26 cellular contexts compared by ENCODE assay signal in the genomic region with DNA sequence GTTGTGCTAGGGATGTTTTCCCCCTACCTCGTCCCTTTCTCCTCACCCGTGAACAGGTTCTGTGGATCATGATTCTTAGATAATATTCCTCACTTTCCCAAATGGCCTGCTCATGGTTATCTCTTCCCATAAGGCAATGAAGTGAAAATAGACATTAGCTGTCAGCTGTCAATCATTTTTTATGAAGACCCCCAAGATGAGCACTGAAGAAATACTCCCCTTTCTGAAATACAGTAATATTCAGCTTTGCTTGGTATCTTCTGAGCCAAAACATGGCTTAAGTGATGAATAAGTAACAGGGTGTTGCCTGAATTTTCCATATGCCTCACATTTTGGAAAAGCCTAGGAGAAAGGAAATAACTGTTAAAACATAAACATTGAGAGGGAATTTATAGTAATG.
DNase-seq lines count a peak whose midpoint lies in the region; ATAC-seq, FAIRE-seq and TF ChIP-seq lines count a peak whose summit lies in the region.
"Had no signal": no experiment of that assay in that cellular context is flagged by ENCODE, and none has a peak within 500 bp of the region (broad histone marks: within the 10 kb centered on the region; RNA-seq: fewer than 3 reads in every experiment).

No MANE protein-coding gene starts in this region.

- H2AFZ ChIP-seq in K562 (ENCODE audit: low read depth, low read length) (peak overlapping the region; percentile 9; the same call in 1 of the 2 replicates), osteoblast (ENCODE audit: low read length) (no peak overlapping the region)

- no peak for FAIRE-seq in K562 (lab: Jason Lieb, UNC)
- no peak for FAIRE-seq in D721Med (lab: Jason Lieb, UNC)
- FAIRE-seq: A549, G401.6, GM12878, GM19239 had no signal

- CTCF ChIA-PET in HEK293T (lab: Yijun Ruan, JAX): no interaction called here
- CTCF ChIA-PET in K562 (lab: Yijun Ruan, JAX; ENCODE audit: low intra/inter-chr PET ratio): no interaction called here

- ATAC-seq in K562: no peak
- ATAC-seq in GM19351 (IDR thresholded peaks at IDR 0.05; ENCODE audit: unreplicated experiment): no peak
- ATAC-seq: A549, GM12878, GM23338, HCT116 had no signal

- TF ChIP-seq POLR2A in K562 (conservative IDR thresholded peaks at IDR 0.05): no peak

- no peak for TF ChIP-seq CTCF in K562 (IDR thresholded peaks at IDR 0.05 in 2 of 3, conservative IDR thresholded peaks at IDR 0.05 in 1 of 3; ENCODE audit: insufficient read depth in 2 of 3, low read depth in 1 of 3, low read length in 3 of 3)
- TF ChIP-seq CTCF in osteoblast (IDR thresholded peaks at IDR 0.05; ENCODE audit: extremely low read depth, low read depth, low read length): no peak
- no peak for TF ChIP-seq CTCF in D721Med (IDR thresholded peaks at IDR 0.05; ENCODE audit: insufficient read depth, missing control alignments)

- H3K27ac ChIP-seq in K562 (ENCODE audit: extremely low read depth, low read depth, low read length): no peak overlapping the region
- no peak overlapping the region for H3K27ac ChIP-seq in osteoblast (ENCODE audit: low read depth, low read length)
- H3K27ac ChIP-seq: A549 had no signal

- H3K4me1 ChIP-seq in K562 (replicated peaks in 1 of 2; ENCODE audit: control insufficient read depth in 2 of 2, insufficient read depth in 2 of 2, low read length in 2 of 2) (peaks cover 10 to 27% of the 10 kb centered on the region in 2 experiments), osteoblast (ENCODE audit: insufficient read depth, low read length) (peaks cover 5% of the 10 kb centered on the region)
- H3K4me1 ChIP-seq: A549, BE2C had no signal

- H3K36me3 ChIP-seq in K562 (ENCODE audit: control insufficient read depth, insufficient read depth, low read length) (no peaks in the 10 kb centered on the region), osteoblast (ENCODE audit: insufficient read depth, low read length) (no peaks in the 10 kb centered on the region)
- H3K36me3 ChIP-seq: BE2C; BLaER1 treated with 17β-estradiol and CSF1 and Interleukin-3, amounts not matched to agents 10 nM and 100 nM had no signal

- POLR2A ChIA-PET in HEK293T (lab: Yijun Ruan, JAX): no interaction called here
- POLR2A ChIA-PET in K562 (lab: Yijun Ruan, JAX): interaction anchor here (1.3 kb wide), 1 partner anchor 21 kb away, joined by 4 read pairs; no protein-coding TSS in a partner anchor

- 72% methylated on average over 2 of the region's 2 CpGs for WGBS in K562 (ENCODE audit: insufficient coverage, low coverage, missing lambda C conversion rate)

- intact Hi-C loops in K562 (cut with micrococcal nuclease): loop anchor here (5.0 kb wide), 1 partner anchor 43 kb away; no protein-coding TSS in a partner anchor

- TF ChIP-seq RAD21 in K562 (CRISPR knock-in tag; conservative IDR thresholded peaks at IDR 0.05 in 1 of 2, IDR thresholded peaks at IDR 0.05 in 1 of 2): no peak

- no peak for TF ChIP-seq EP300 in K562 (IDR thresholded peaks at IDR 0.05; ENCODE audit: low read length)

- H3K4me2 ChIP-seq in K562 (ENCODE audit: insufficient read depth, low read length) (no peak overlapping the region), osteoblast (ENCODE audit: insufficient read depth, low read length) (no peak overlapping the region)
- H3K4me2 ChIP-seq: A549, GM23338 had no signal

- in situ Hi-C loops in K562 (cut with MboI): loop anchor here (5.0 to 10.0 kb wide), 2 partner anchors 78 to 190 kb away; a partner anchor contains a TSS

- BruUV-seq in K562 (replicated peaks; lab: Mats Ljungman, UMichigan): no TSS peak

- H3K27me3 ChIP-seq in K562 (ENCODE audit: control insufficient read depth in 2 of 2, insufficient read depth in 2 of 2, low read length in 2 of 2) (no peaks in the 10 kb centered on the region), osteoblast (ENCODE audit: insufficient read depth, low read length) (no peaks in the 10 kb centered on the region)
- H3K27me3 ChIP-seq: BE2C; BLaER1 treated with 17β-estradiol and CSF1 and Interleukin-3, amounts not matched to agents 10 nM and 100 nM had no signal

- H3K9me1 ChIP-seq in K562 (ENCODE audit: control insufficient read depth, insufficient read depth, low read length): no peaks in the 10 kb centered on the region

- H3K79me2 ChIP-seq in K562 (ENCODE audit: control insufficient read depth, insufficient read depth, low read length) (no peaks in the 10 kb centered on the region), osteoblast (ENCODE audit: insufficient read depth, low read length) (no peaks in the 10 kb centered on the region)

- H3K9ac ChIP-seq in K562 (ENCODE audit: insufficient read depth in 1 of 2, low read depth in 2 of 2, low read length in 2 of 2): no peak overlapping the region
- H3K9ac ChIP-seq: BLaER1 treated with 17β-estradiol and CSF1 and Interleukin-3, amounts not matched to agents 10 nM and 100 nM had no signal

- H4K20me1 ChIP-seq in K562 (replicated peaks; ENCODE audit: control insufficient read depth, insufficient read depth, low read length): no peaks in the 10 kb centered on the region
- no peaks in the 10 kb centered on the region for H4K20me1 ChIP-seq in osteoblast (ENCODE audit: insufficient read depth, low read length)
- H4K20me1 ChIP-seq: BLaER1 treated with 17β-estradiol and CSF1 and Interleukin-3, amounts not matched to agents 10 nM and 100 nM had no signal

- H3K4me3 ChIP-seq in K562 (no peak overlapping the region), osteoblast (ENCODE audit: insufficient read depth, low read length) (no peak overlapping the region)
- H3K4me3 ChIP-seq: A549; BLaER1 treated with 17β-estradiol and CSF1 and Interleukin-3, amounts not matched to agents 10 nM and 100 nM; GM12878; GM23338 had no signal

- H3K9me3 ChIP-seq in K562 (replicated peaks; ENCODE audit: control insufficient read depth, insufficient read depth, low read depth, low read length) (no peaks in the 10 kb centered on the region), osteoblast (ENCODE audit: low read depth, low read length) (no peaks in the 10 kb centered on the region)
- H3K9me3 ChIP-seq: A549; BE2C; BLaER1 treated with 17β-estradiol and CSF1 and Interleukin-3, amounts not matched to agents 10 nM and 100 nM had no signal

- DNase-seq in HEK293T (ENCODE audit: extremely low spot score) (no peak), K562 (ENCODE audit: extremely low read depth in 1 of 4, low spot score in 3 of 4) (no peak), fibroblast of peridontal ligament (ENCODE audit: extremely low read depth) (peak; percentile 13), osteoblast (ENCODE audit: insufficient read length, low spot score, missing footprints) (peak; percentile 77), GF-D8 (lab: John Stamatoyannopoulos, UW) (no peak), D721Med (ENCODE audit: insufficient read length, low spot score) (no peak), NCI-H2196 (lab: John Stamatoyannopoulos, UW; ENCODE audit: unreplicated experiment) (no peak)
- DNase-seq: 8988T; ACHN; AML-193; BE2C; Calu3; CD4-positive, alpha-beta memory T cell; COR-L47; DMS153; DND-41; H9; HFFc6 had no signal

TF ChIP-seq in HEK293T, 16 proteins besides CTCF, POLR2A, EP300 and RAD21:
- TF ChIP-seq SP1 (IDR thresholded peaks at IDR 0.05): no peak
- no peak for TF ChIP-seq HDGF (IDR thresholded peaks at IDR 0.05; ENCODE audit: borderline replicate concordance)
- no peak for TF ChIP-seq SUZ12 (IDR thresholded peaks at IDR 0.05)
- TF ChIP-seq BHLHE40 (IDR thresholded peaks at IDR 0.05; ENCODE audit: borderline replicate concordance): no peak
- no peak for TF ChIP-seq LEF1 (IDR thresholded peaks at IDR 0.05; ENCODE audit: borderline replicate concordance)
- TF ChIP-seq, protein P1, sequence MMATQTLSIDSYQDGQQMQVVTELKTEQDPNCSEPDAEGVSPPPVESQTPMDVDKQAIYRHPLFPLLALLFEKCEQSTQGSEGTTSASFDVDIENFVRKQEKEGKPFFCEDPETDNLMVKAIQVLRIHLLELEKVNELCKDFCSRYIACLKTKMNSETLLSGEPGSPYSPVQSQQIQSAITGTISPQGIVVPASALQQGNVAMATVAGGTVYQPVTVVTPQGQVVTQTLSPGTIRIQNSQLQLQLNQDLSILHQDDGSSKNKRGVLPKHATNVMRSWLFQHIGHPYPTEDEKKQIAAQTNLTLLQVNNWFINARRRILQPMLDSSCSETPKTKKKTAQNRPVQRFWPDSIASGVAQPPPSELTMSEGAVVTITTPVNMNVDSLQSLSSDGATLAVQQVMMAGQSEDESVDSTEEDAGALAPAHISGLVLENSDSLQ (IDR thresholded peaks at IDR 0.05): peak; percentile 72
- TF ChIP-seq ARNT (IDR thresholded peaks at IDR 0.05): no peak

TF ChIP-seq in K562, 482 proteins besides CTCF, POLR2A, EP300 and RAD21 (continues in another document):
- no peak for TF ChIP-seq KAT7 (CRISPR knock-in tag; IDR thresholded peaks at IDR 0.05; ENCODE audit: borderline replicate concordance)

Comparison
In these comparisons a context has a peak if more than half of its experiments do, and no peak if none do; other contexts are left out.
1. DNase-seq: peak in fibroblast of peridontal ligament (single experiment) and osteoblast (single experiment); none in HEK293T (single experiment), K562 (0 of 4), GF-D8 (single experiment), D721Med (single experiment) and NCI-H2196 (single experiment).